Comparison of ENCODE assay signal across 11 cellular contexts in genomic region chr5:79924936-79925893, GRCh38.
DNase-seq lines count a peak whose midpoint lies in the region; ATAC-seq and TF ChIP-seq lines count a peak whose summit lies in the region.
"Had no signal": no experiment of that assay in that cellular context is flagged by ENCODE, and none has a peak within 500 bp of the region (broad histone marks: within the 10 kb centered on the region; RNA-seq: fewer than 3 reads in every experiment).

No MANE protein-coding gene starts in this region.

- peak; percentile 4 to 16 for DNase-seq in cardiac muscle cell (ENCODE audit: low read depth in 1 of 2, low spot score in 1 of 2)
- no peak for DNase-seq in cardiac septum (ENCODE audit: low spot score)
- no peak for DNase-seq in RWPE2 (ENCODE audit: low spot score)
- DNase-seq in epithelial cell of esophagus (ENCODE audit: low read depth): peak; percentile 66
- DNase-seq in stimulated activated naive CD8-positive, alpha-beta T cell treated with anti-CD3 and anti-CD28 coated beads, Interleukin-15, Interleukin-2, amounts not matched to agents 100 U/mL and 50 U/mL, for 24 hours: peak; percentile 9
- no peak for DNase-seq in ecto neural progenitor cell (ENCODE audit: low spot score)
- DNase-seq in HuH-7.5 (ENCODE audit: low spot score): no peak
- DNase-seq: COR-L47, NCI-H1436 treated with DMSO at 0.1 percent for 48 hours had no signal

- H3K9me3 ChIP-seq in cardiac muscle cell (ENCODE audit: low read depth) (no peaks in the 10 kb centered on the region), RWPE2 (ENCODE audit: severe bottlenecking) (no peaks in the 10 kb centered on the region)

- H3K27me3 ChIP-seq in cardiac muscle cell (no peaks in the 10 kb centered on the region), RWPE2 (ENCODE audit: insufficient read depth, poor library complexity, severe bottlenecking) (no peaks in the 10 kb centered on the region)
- H3K27me3 ChIP-seq: right atrium auricular region had no signal

- H3K36me3 ChIP-seq in cardiac muscle cell (no peaks in the 10 kb centered on the region), RWPE2 (ENCODE audit: low read depth) (no peaks in the 10 kb centered on the region)
- H3K36me3 ChIP-seq: right atrium auricular region had no signal

- H3K4me3 ChIP-seq in cardiac muscle cell (no peak overlapping the region), RWPE2 (ENCODE audit: severe bottlenecking) (no peak overlapping the region), epithelial cell of esophagus (ENCODE audit: low read length) (no peak overlapping the region)
- H3K4me3 ChIP-seq: right atrium auricular region had no signal

- intact Hi-C loops in cardiac septum (cut with DNase I): no loop called here

- peak; percentile 38; the same call in 1 of the 3 replicates for ATAC-seq in RWPE2 (ENCODE audit: low read depth)
- ATAC-seq in stimulated activated naive CD8-positive, alpha-beta T cell treated with anti-CD3 and anti-CD28 coated beads, Interleukin-15, Interleukin-2, amounts not matched to agents 100 U/mL and 50 U/mL, for 24 hours: no peak
- ATAC-seq in HG02870 (IDR thresholded peaks at IDR 0.05; ENCODE audit: unreplicated experiment): no peak

- H3K27ac ChIP-seq in cardiac muscle cell: no peak overlapping the region
- H3K27ac ChIP-seq in RWPE2 (ENCODE audit: poor library complexity, severe bottlenecking): no peak overlapping the region
- H3K27ac ChIP-seq: right atrium auricular region had no signal

- TF ChIP-seq CTCF in cardiac muscle cell (IDR thresholded peaks at IDR 0.05; ENCODE audit: low read depth, low read length) (no peak), RWPE2 (IDR thresholded peaks at IDR 0.05; ENCODE audit: poor library complexity, severe bottlenecking) (peak; percentile 35), epithelial cell of esophagus (IDR thresholded peaks at IDR 0.05; ENCODE audit: insufficient read depth, low read depth, low read length, missing control alignments) (peak; percentile 68)

- H3K4me1 ChIP-seq in cardiac muscle cell (ENCODE audit: low read depth) (no peaks in the 10 kb centered on the region), RWPE2 (ENCODE audit: insufficient read depth, poor library complexity, severe bottlenecking) (no peaks in the 10 kb centered on the region)
- H3K4me1 ChIP-seq: right atrium auricular region had no signal

Comparison
In these comparisons a context has a peak if more than half of its experiments do, and no peak if none do; other contexts are left out.
1. DNase-seq: peak in cardiac muscle cell (2 of 2), epithelial cell of esophagus (single experiment) and stimulated activated naive CD8-positive, alpha-beta T cell treated with anti-CD3 and anti-CD28 coated beads, Interleukin-15, Interleukin-2, amounts not matched to agents 100 U/mL and 50 U/mL, for 24 hours (single experiment); none in cardiac septum (single experiment), RWPE2 (single experiment), ecto neural progenitor cell (single experiment) and HuH-7.5 (single experiment).